ENCODE assay signal across 9 cellular contexts in the genomic region with DNA sequence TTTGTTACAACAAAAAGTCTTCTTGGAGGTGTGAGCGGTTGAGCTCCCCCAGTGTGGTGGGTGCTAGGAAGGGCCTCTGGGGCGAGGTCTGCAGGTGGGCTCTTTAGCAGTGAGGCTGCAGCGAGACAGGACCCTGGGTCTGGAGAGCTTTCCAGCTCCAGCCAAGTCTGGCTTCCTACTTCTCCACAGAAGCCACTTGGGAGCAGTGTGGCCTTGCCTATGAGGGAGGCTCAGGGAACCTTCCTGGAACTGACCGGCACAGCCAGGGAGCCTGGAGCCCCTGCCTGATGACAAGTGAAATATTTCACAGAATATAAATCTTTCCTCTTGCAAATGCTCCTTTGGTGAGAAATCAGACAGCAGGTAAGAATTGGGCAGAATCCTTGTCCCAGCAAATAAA.
DNase-seq lines count a peak whose midpoint lies in the region; ATAC-seq and TF ChIP-seq lines count a peak whose summit lies in the region.
"Had no signal": no experiment of that assay in that cellular context is flagged by ENCODE, and none has a peak within 500 bp of the region (broad histone marks: within the 10 kb centered on the region; RNA-seq: fewer than 3 reads in every experiment).

No MANE protein-coding gene starts in this region.

- TF ChIP-seq CTCF in kidney epithelial cell (IDR thresholded peaks at IDR 0.05; ENCODE audit: insufficient read depth, low read length, poor library complexity, severe bottlenecking) (peak; percentile 26), upper lobe of right lung (IDR thresholded peaks at IDR 0.05) (peak; percentile 30), GM13976 (IDR thresholded peaks at IDR 0.05; ENCODE audit: borderline replicate concordance, control extremely low read depth, extremely low read depth, insufficient read depth, missing control alignments) (no peak)

- H3K36me3 ChIP-seq in kidney epithelial cell (ENCODE audit: control insufficient read depth, insufficient read depth, low read length) (no peaks in the 10 kb centered on the region), upper lobe of right lung (no peaks in the 10 kb centered on the region)

- no peaks in the 10 kb centered on the region for H3K4me1 ChIP-seq in upper lobe of right lung

- in situ Hi-C loops in GM13976 (cut with MboI; ENCODE audit: low sequenced_read_pairs, unreplicated experiment): no loop called here

- intact Hi-C loops in upper lobe of right lung (cut with DNase I): no loop called here

- peak; percentile 73 for ATAC-seq in upper lobe of right lung
- no peak for ATAC-seq in HG02970 (IDR thresholded peaks at IDR 0.05; ENCODE audit: low FRiP score, unreplicated experiment)

- peak; percentile 60 for DNase-seq in NCI-H748 (lab: John Stamatoyannopoulos, UW; ENCODE audit: unreplicated experiment)
- DNase-seq in NCI-H748 treated with DMSO at 0.1 percent for 48 hours (lab: John Stamatoyannopoulos, UW): no peak
- peak; percentile 18 for DNase-seq in astrocyte of the hippocampus (ENCODE audit: low read depth, low spot score)
- DNase-seq in kidney epithelial cell (ENCODE audit: low read depth): no peak
- DNase-seq in upper lobe of right lung: no peak
- DNase-seq in GM13976 (ENCODE audit: low spot score): no peak
- DNase-seq in RPMI8226: no peak

- no peak overlapping the region for H3K4me3 ChIP-seq in kidney epithelial cell (ENCODE audit: low read depth, low read length)
- no peak overlapping the region for H3K4me3 ChIP-seq in upper lobe of right lung

- no peaks in the 10 kb centered on the region for H3K9me3 ChIP-seq in upper lobe of right lung

- H3K27ac ChIP-seq in upper lobe of right lung: no peak overlapping the region
- H3K27ac ChIP-seq: C4-2B had no signal

- peaks cover 4% of the 10 kb centered on the region for H3K27me3 ChIP-seq in kidney epithelial cell (ENCODE audit: control insufficient read depth, insufficient read depth, low read length)
- H3K27me3 ChIP-seq in upper lobe of right lung: no peaks in the 10 kb centered on the region

Comparison
In these comparisons a context has a peak if more than half of its experiments do, and no peak if none do; other contexts are left out.
1. DNase-seq: peak in NCI-H748 (single experiment) and astrocyte of the hippocampus (single experiment); none in NCI-H748 treated with DMSO at 0.1 percent for 48 hours (single experiment), kidney epithelial cell (single experiment), upper lobe of right lung (single experiment), GM13976 (single experiment) and RPMI8226 (single experiment).